8 cellular contexts compared by ENCODE assay signal in the genomic region with DNA sequence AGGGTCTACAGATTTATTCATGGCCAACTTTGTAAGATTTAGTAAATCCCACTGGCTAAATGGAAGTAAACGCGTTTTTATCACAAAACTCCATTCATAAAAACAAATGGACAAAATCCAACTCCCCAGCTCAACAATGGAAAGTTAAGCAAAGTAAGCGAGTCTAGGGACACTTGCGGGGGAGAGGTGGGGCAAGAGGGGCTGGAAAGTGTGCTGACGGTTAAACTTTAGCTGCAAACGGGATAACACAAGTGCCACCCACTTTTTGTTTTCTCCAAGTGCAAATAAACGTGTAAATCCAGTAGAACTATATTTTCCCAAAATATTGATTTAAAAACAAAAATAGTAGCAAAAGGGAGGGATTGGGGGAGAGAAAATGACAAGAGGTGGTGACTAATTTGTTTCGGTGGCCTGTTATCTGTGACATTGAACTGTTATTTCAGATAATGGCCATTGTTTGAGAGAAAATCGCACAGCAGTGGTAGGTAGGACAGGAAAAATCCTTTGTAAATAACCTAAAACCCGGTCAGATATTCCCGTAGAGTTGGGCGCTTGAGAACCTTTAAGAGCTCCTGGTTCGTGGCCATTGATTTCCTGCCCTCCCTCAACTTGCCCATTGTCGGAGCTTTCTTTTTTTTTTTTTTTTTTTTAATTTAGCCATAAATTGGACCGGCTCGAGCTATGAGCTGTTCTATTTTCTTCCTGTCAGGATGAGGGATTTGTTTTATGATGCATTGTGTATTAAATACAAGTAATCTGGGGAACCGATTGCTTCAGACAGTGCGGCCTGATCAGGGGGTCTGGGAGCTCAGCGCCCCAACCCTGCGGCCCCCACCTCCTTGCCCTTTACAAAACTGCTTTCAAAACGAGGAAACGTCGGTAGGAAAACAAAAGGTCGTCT.
DNase-seq lines count a peak whose midpoint lies in the region; ATAC-seq lines count a peak whose summit lies in the region.

No MANE protein-coding gene starts in this region.

- POLR2A ChIA-PET in activated naive CD8-positive, alpha-beta T cell treated with anti-CD3 and anti-CD28 coated beads, Interleukin-2, amount 10 ng/mL, durations not matched to agents 7 days and 5 days (lab: Charles Lee), result interaction anchor here (1.0 kb wide), 1 partner anchor 518 kb away, joined by 3 read pairs; no protein-coding TSS in a partner anchor

- no peak overlapping the region for H3K9ac ChIP-seq in iPS-18a (ENCODE audit: low read length)

- peaks cover 16% of the 10 kb centered on the region for H3K4me1 Mint-ChIP-seq in activated naive CD8-positive, alpha-beta T cell treated with anti-CD3 and anti-CD28 coated beads, Interleukin-2, amount 10 ng/mL, durations not matched to agents 7 days and 5 days
- peaks cover 22% of the 10 kb centered on the region for H3K4me1 Mint-ChIP-seq in activated naive CD8-positive, alpha-beta T cell treated with anti-CD3 and anti-CD28 coated beads for 36 hours

- no peak overlapping the region for H3K27ac ChIP-seq in iPS-18a (ENCODE audit: low read length)

- no peaks in the 10 kb centered on the region for H3K36me3 Mint-ChIP-seq in activated naive CD8-positive, alpha-beta T cell treated with anti-CD3 and anti-CD28 coated beads, Interleukin-2, amount 10 ng/mL, durations not matched to agents 7 days and 5 days
- H3K36me3 Mint-ChIP-seq in activated naive CD8-positive, alpha-beta T cell treated with anti-CD3 and anti-CD28 coated beads for 36 hours, result no peaks in the 10 kb centered on the region

- peaks cover 71% of the 10 kb centered on the region for H3K27me3 Mint-ChIP-seq in activated naive CD8-positive, alpha-beta T cell treated with anti-CD3 and anti-CD28 coated beads, Interleukin-2, amount 10 ng/mL, durations not matched to agents 7 days and 5 days
- H3K27me3 Mint-ChIP-seq in activated naive CD8-positive, alpha-beta T cell treated with anti-CD3 and anti-CD28 coated beads for 36 hours, result peaks cover 79% of the 10 kb centered on the region

- peak overlapping the region; percentile 56 for H3K4me3 Mint-ChIP-seq in activated naive CD8-positive, alpha-beta T cell treated with anti-CD3 and anti-CD28 coated beads, Interleukin-2, amount 10 ng/mL, durations not matched to agents 7 days and 5 days
- H3K4me3 Mint-ChIP-seq in activated naive CD8-positive, alpha-beta T cell treated with anti-CD3 and anti-CD28 coated beads for 36 hours, result no peak overlapping the region

- peaks cover 72% of the 10 kb centered on the region for H3K27me3 ChIP-seq in iPS-18a (ENCODE audit: control insufficient read depth, insufficient read depth, low read length)

- H3K36me3 ChIP-seq in iPS-18a (ENCODE audit: control insufficient read depth, low read depth, low read length), result no peaks in the 10 kb centered on the region

- no peak for ATAC-seq in activated naive CD8-positive, alpha-beta T cell treated with anti-CD3 and anti-CD28 coated beads, Interleukin-2, amount 10 ng/mL, durations not matched to agents 7 days and 5 days (ENCODE audit: low read depth)

- H3K27ac Mint-ChIP-seq in activated naive CD8-positive, alpha-beta T cell treated with anti-CD3 and anti-CD28 coated beads, Interleukin-2, amount 10 ng/mL, durations not matched to agents 7 days and 5 days, result no peak overlapping the region
- no peak overlapping the region for H3K27ac Mint-ChIP-seq in activated naive CD8-positive, alpha-beta T cell treated with anti-CD3 and anti-CD28 coated beads for 36 hours

- H3K9me3 ChIP-seq in iPS-18a (ENCODE audit: control insufficient read depth, low read depth, low read length), result no peaks in the 10 kb centered on the region

- H3K9me3 Mint-ChIP-seq in activated naive CD8-positive, alpha-beta T cell treated with anti-CD3 and anti-CD28 coated beads, Interleukin-2, amount 10 ng/mL, durations not matched to agents 7 days and 5 days, result no peaks in the 10 kb centered on the region
- H3K9me3 Mint-ChIP-seq in activated naive CD8-positive, alpha-beta T cell treated with anti-CD3 and anti-CD28 coated beads for 36 hours, result peaks cover 2% of the 10 kb centered on the region

- peak overlapping the region; percentile 74 for H3K4me3 ChIP-seq in iPS-18a (ENCODE audit: low read length)

- DNase-seq in activated naive CD8-positive, alpha-beta T cell treated with anti-CD3 and anti-CD28 coated beads, Interleukin-2, amount 10 ng/mL, durations not matched to agents 7 days and 5 days, result no peak
- no peak for DNase-seq in activated naive CD8-positive, alpha-beta T cell treated with anti-CD3 and anti-CD28 coated beads for 36 hours
- DNase-seq in UCSD-AML1 (lab: John Stamatoyannopoulos, UW; ENCODE audit: unreplicated experiment) (peak; percentile 9), activated gamma-delta T cell (lab: John Stamatoyannopoulos, UW) (no peak), NCI-H510A treated with DMSO at 0.1 percent for 48 hours (lab: John Stamatoyannopoulos, UW) (no peak), amygdala (lab: John Stamatoyannopoulos, UW) (no peak)
- no peak for DNase-seq in stimulated activated CD4-positive, alpha-beta T cell treated with anti-CD3 and anti-CD28 coated beads, Interleukin-4, amount 100 ng/mL, for 24 hours

- H3K4me1 ChIP-seq in iPS-18a (ENCODE audit: control insufficient read depth, low read depth, low read length), result peaks cover 17% of the 10 kb centered on the region
